In genomic region chr15:101483476-101483875, GRCh38 we compare ENCODE assay signal across 17 cellular contexts.
"Had no signal": no experiment of that assay in that cellular context is flagged by ENCODE, and none has a peak within 500 bp of the region (broad histone marks: within the 10 kb centered on the region; RNA-seq: fewer than 3 reads in every experiment).

No MANE protein-coding gene starts in this region.

- H3K4me3 ChIP-seq: cardiac muscle cell, thyroid gland had no signal

- H3K36me3 Mint-ChIP-seq: natural killer cell treated with Interleukin-12 subunit alpha and Interleukin-12 subunit beta and Interleukin-15 and Interleukin-18, amount 100 ng/mL, for 72 hours had no signal

- H3K27me3 ChIP-seq: thyroid gland had no signal

- H3K27ac Mint-ChIP-seq: activated B cell treated with CpG ODN at 0.5 μM for 24 hours; activated CD4-positive, alpha-beta T cell treated with anti-CD3 and anti-CD28 coated beads, Interleukin-2, amount 10 ng/mL, durations not matched to agents 24 days and 14 days; activated naive CD4-positive, alpha-beta T cell treated with anti-CD3 and anti-CD28 coated beads for 36 hours; activated T-helper 17 cell treated with anti-CD3 and anti-CD28 coated beads, Interleukin-2, amount 50 U/mL, for 72 hours; effector memory CD8-positive, alpha-beta T cell; natural killer cell treated with Interleukin-12 subunit alpha and Interleukin-12 subunit beta and Interleukin-15 and Interleukin-18, amount 100 ng/mL, for 72 hours; progenitor cell of endocrine pancreas; stimulated activated naive CD8-positive, alpha-beta T cell treated with anti-CD3 and anti-CD28 coated beads, Interleukin-15, Interleukin-2, amounts not matched to agents 100 ng/mL and 50 ng/mL, for 24 hours; T-helper 17 cell had no signal

- H3K27ac ChIP-seq: cardiac muscle cell, thyroid gland had no signal

- H3K36me3 ChIP-seq: cardiac muscle cell, thyroid gland had no signal

- H3K9me3 Mint-ChIP-seq: activated B cell treated with CpG ODN at 0.5 μM for 24 hours; activated CD4-positive, alpha-beta T cell treated with anti-CD3 and anti-CD28 coated beads, Interleukin-2, amount 10 ng/mL, durations not matched to agents 24 days and 14 days; activated naive CD4-positive, alpha-beta T cell treated with anti-CD3 and anti-CD28 coated beads for 36 hours; activated T-helper 17 cell treated with anti-CD3 and anti-CD28 coated beads, Interleukin-2, amount 50 U/mL, for 72 hours; effector memory CD8-positive, alpha-beta T cell; natural killer cell treated with Interleukin-12 subunit alpha and Interleukin-12 subunit beta and Interleukin-15 and Interleukin-18, amount 100 ng/mL, for 72 hours; stimulated activated naive CD8-positive, alpha-beta T cell treated with anti-CD3 and anti-CD28 coated beads, Interleukin-15, Interleukin-2, amounts not matched to agents 100 ng/mL and 50 ng/mL, for 24 hours had no signal

- DNase-seq: activated B cell treated with CpG ODN at 0.5 μM for 24 hours; activated CD4-positive, alpha-beta T cell treated with anti-CD3 and anti-CD28 coated beads, Interleukin-2, amount 10 ng/mL, durations not matched to agents 24 days and 14 days; activated naive CD4-positive, alpha-beta T cell treated with anti-CD3 and anti-CD28 coated beads for 36 hours; activated T-cell treated with anti-CD3 and anti-CD28 coated beads for 4 hours; cortex of kidney; effector memory CD8-positive, alpha-beta T cell; hippocampal formation; occipital lobe; stimulated activated CD4-positive, alpha-beta T cell treated with anti-CD3 and anti-CD28 coated beads, Interleukin-4, amount 100 ng/mL, for 1 hour; stimulated activated CD8-positive, alpha-beta memory T cell treated with anti-CD3 and anti-CD28 coated beads, Interleukin-4, amount 100 ng/mL, for 48 hours; T-helper 17 cell; thyroid gland had no signal

- H3K9me3 ChIP-seq: thyroid gland had no signal

- H3K4me3 Mint-ChIP-seq: activated B cell treated with CpG ODN at 0.5 μM for 24 hours; activated CD4-positive, alpha-beta T cell treated with anti-CD3 and anti-CD28 coated beads, Interleukin-2, amount 10 ng/mL, durations not matched to agents 24 days and 14 days; activated naive CD4-positive, alpha-beta T cell treated with anti-CD3 and anti-CD28 coated beads for 36 hours; activated T-helper 17 cell treated with anti-CD3 and anti-CD28 coated beads, Interleukin-2, amount 50 U/mL, for 72 hours; effector memory CD8-positive, alpha-beta T cell; natural killer cell treated with Interleukin-12 subunit alpha and Interleukin-12 subunit beta and Interleukin-15 and Interleukin-18, amount 100 ng/mL, for 72 hours; stimulated activated naive CD8-positive, alpha-beta T cell treated with anti-CD3 and anti-CD28 coated beads, Interleukin-15, Interleukin-2, amounts not matched to agents 100 ng/mL and 50 ng/mL, for 24 hours; T-helper 17 cell had no signal

- H3K4me1 Mint-ChIP-seq: activated B cell treated with CpG ODN at 0.5 μM for 24 hours; activated T-helper 17 cell treated with anti-CD3 and anti-CD28 coated beads, Interleukin-2, amount 50 U/mL, for 72 hours had no signal

- ATAC-seq: activated T-helper 17 cell treated with anti-CD3 and anti-CD28 coated beads, Interleukin-2, amount 50 U/mL, for 72 hours; effector memory CD8-positive, alpha-beta T cell; natural killer cell treated with Interleukin-12 subunit alpha and Interleukin-12 subunit beta and Interleukin-15 and Interleukin-18, amount 100 ng/mL, for 72 hours; T-helper 17 cell had no signal
